21 cellular contexts compared by ENCODE assay signal in the genomic region with DNA sequence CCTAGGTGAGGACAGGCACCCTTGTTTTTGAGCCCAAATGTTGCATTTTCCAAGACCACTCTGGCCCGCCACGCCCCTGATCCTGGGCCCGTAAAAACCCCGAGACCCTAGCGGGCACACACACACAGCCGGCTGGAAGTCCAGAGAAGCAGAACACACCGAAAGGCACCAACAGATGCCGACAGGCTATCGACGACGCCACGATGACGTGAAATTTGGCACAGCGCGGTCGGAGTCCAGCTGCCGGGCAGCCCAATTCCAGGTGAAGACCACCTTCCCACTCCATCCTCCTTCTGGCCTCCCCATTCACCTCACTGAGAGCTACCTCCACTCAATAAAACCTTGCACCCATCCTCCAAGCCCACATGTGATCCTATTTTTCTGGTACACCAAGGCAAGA. TPM values are rescaled to one million over a fixed set of nuclear protein-coding genes. Genes with fewer than 3 reads are reported as not detected.
"Had no signal": no experiment of that assay in that cellular context is flagged by ENCODE, and none has a peak within 500 bp of the region (broad histone marks: within the 10 kb centered on the region; RNA-seq: fewer than 3 reads in every experiment).

No MANE protein-coding gene starts in this region.

- H3K27ac ChIP-seq: RWPE1 had no signal

- DNase-seq: MV-4-11, NCI-H1092, NCI-H1105 treated with DMSO at 0.1 percent for 48 hours, NCI-H1417 treated with DMSO at 0.1 percent for 48 hours, NCI-H146, NCI-H1694 treated with DMSO at 0.1 percent for 48 hours, NCI-H1930, NCI-H2081, NCI-H2107, NCI-H2227 treated with DMSO at 0.1 percent for 48 hours, NCI-H524, NCI-H526 treated with DMSO at 0.1 percent for 48 hours, NCI-H748 treated with DMSO at 0.1 percent for 48 hours, PC-3, SHP77 had no signal

RNA-seq across cellular contexts. Expression of gene PNPLA1, which starts 34.0 kb away (rescaled TPM):
- total RNA-seq: LHCN-M2, MCF 10A, NCI-H460, OCI-LY7, SK-MEL-5 had no signal
